In genomic region chr14:20327005-20327869, GRCh38 we compare ENCODE assay signal across 8 cellular contexts. TPM values are rescaled to one million over a fixed set of nuclear protein-coding genes. Genes with fewer than 3 reads are reported as not detected.
A peak's percentile ranks its signal among the peaks of the same experiment; 100 is the strongest.
DNase-seq lines count a peak whose midpoint lies in the region; ATAC-seq and TF ChIP-seq lines count a peak whose summit lies in the region.

No MANE protein-coding gene starts in this region.

- H3K4me1 Mint-ChIP-seq in activated T-cell treated with anti-CD3 and anti-CD28 coated beads, Interleukin-2, amount 50 U/mL, for 24 hours (ENCODE audit: low read depth), result peaks cover 46% of the 10 kb centered on the region
- H3K4me1 Mint-ChIP-seq in activated T-helper 2 cell treated with anti-CD3 and anti-CD28 coated beads, Interferon-gamma antibody, Interleukin-2, Interleukin-4, amounts not matched to agents 10 μg/mL and 5 μg/mL and 100 μg/mL, durations not matched to agents 14 hours and 24 hours and 36 hours (ENCODE audit: low read depth), result peaks cover 39% of the 10 kb centered on the region

- H3K36me3 ChIP-seq in psoas muscle (ENCODE audit: insufficient read depth in 1 of 2, low read depth in 1 of 2), result peaks cover 6 to 63% of the 10 kb centered on the region in 2 donors

- DNase-seq in activated T-cell treated with anti-CD3 and anti-CD28 coated beads, Interleukin-2, amount 50 U/mL, for 24 hours, result no peak
- no peak for DNase-seq in activated T-cell treated with anti-CD3 and anti-CD28 coated beads, Interleukin-2, amount 50 U/mL, for 48 hours
- DNase-seq in NCI-H446 treated with DMSO at 0.1 percent for 48 hours (lab: John Stamatoyannopoulos, UW) (peak; percentile 45), glomerular visceral epithelial cell (ENCODE audit: extremely low spot score) (peak; percentile 67), psoas muscle (no peak)
- no peak for DNase-seq in activated T-helper 2 cell treated with anti-CD3 and anti-CD28 coated beads, Interferon-gamma antibody, Interleukin-2, Interleukin-4, amounts not matched to agents 10 μg/mL and 5 μg/mL and 100 μg/mL, durations not matched to agents 14 hours and 24 hours and 36 hours (ENCODE audit: low spot score)

- peak; percentile 52 for ATAC-seq in HG03060 (IDR thresholded peaks at IDR 0.05; ENCODE audit: low read depth, unreplicated experiment)
- peak in 3 of 4 donors; percentile 57 to 84 (median 59) for ATAC-seq in psoas muscle
- ATAC-seq in GM18873 (IDR thresholded peaks at IDR 0.05; ENCODE audit: low FRiP score, unreplicated experiment), result no peak

- no peaks in the 10 kb centered on the region for H3K27me3 ChIP-seq in psoas muscle (ENCODE audit: insufficient read depth in 3 of 3, low read length in 2 of 3)

- H3K4me1 ChIP-seq in psoas muscle, result peaks cover 21% of the 10 kb centered on the region

- H3K4me3 ChIP-seq in psoas muscle, result no peak overlapping the region

- no peaks in the 10 kb centered on the region for H3K9me3 ChIP-seq in psoas muscle

- peaks cover 89% of the 10 kb centered on the region for H3K36me3 Mint-ChIP-seq in activated T-cell treated with anti-CD3 and anti-CD28 coated beads, Interleukin-2, amount 50 U/mL, for 24 hours (ENCODE audit: low read depth)
- peaks cover 63% of the 10 kb centered on the region for H3K36me3 Mint-ChIP-seq in activated T-helper 2 cell treated with anti-CD3 and anti-CD28 coated beads, Interferon-gamma antibody, Interleukin-2, Interleukin-4, amounts not matched to agents 10 μg/mL and 5 μg/mL and 100 μg/mL, durations not matched to agents 14 hours and 24 hours and 36 hours (ENCODE audit: low read depth)

- intact Hi-C loops in activated T-helper 2 cell treated with anti-CD3 and anti-CD28 coated beads, Interferon-gamma antibody, Interleukin-2, Interleukin-4, amounts not matched to agents 10 μg/mL and 5 μg/mL and 100 μg/mL, durations not matched to agents 14 hours and 24 hours and 36 hours (cut with micrococcal nuclease), result loop anchor here (1.0 kb wide), 2 partner anchors 16 to 282 kb away; partner anchors contain the start of gene PARP2
- intact Hi-C loops in psoas muscle (cut with DNase I), result loop anchor here (1.0 to 2.0 kb wide), 2 partner anchors 282 to 364 kb away; no protein-coding TSS in a partner anchor

- H3K27me3 Mint-ChIP-seq in activated T-cell treated with anti-CD3 and anti-CD28 coated beads, Interleukin-2, amount 50 U/mL, for 24 hours, result no peaks in the 10 kb centered on the region
- H3K27me3 Mint-ChIP-seq in activated T-helper 2 cell treated with anti-CD3 and anti-CD28 coated beads, Interferon-gamma antibody, Interleukin-2, Interleukin-4, amounts not matched to agents 10 μg/mL and 5 μg/mL and 100 μg/mL, durations not matched to agents 14 hours and 24 hours and 36 hours (ENCODE audit: low read depth), result no peaks in the 10 kb centered on the region

- H3K27ac ChIP-seq in psoas muscle, result no peak overlapping the region

- no peaks in the 10 kb centered on the region for H3K9me3 Mint-ChIP-seq in activated T-cell treated with anti-CD3 and anti-CD28 coated beads, Interleukin-2, amount 50 U/mL, for 24 hours
- H3K9me3 Mint-ChIP-seq in activated T-helper 2 cell treated with anti-CD3 and anti-CD28 coated beads, Interferon-gamma antibody, Interleukin-2, Interleukin-4, amounts not matched to agents 10 μg/mL and 5 μg/mL and 100 μg/mL, durations not matched to agents 14 hours and 24 hours and 36 hours, result no peaks in the 10 kb centered on the region

- 47 to 50% (median 47%) methylated on average over 8 of the region's 8 CpGs for WGBS in psoas muscle, 3 donors

- peak overlapping the region; percentile 45 for H3K4me3 Mint-ChIP-seq in activated T-cell treated with anti-CD3 and anti-CD28 coated beads, Interleukin-2, amount 50 U/mL, for 24 hours
- peak overlapping the region; percentile 5 for H3K4me3 Mint-ChIP-seq in activated T-helper 2 cell treated with anti-CD3 and anti-CD28 coated beads, Interferon-gamma antibody, Interleukin-2, Interleukin-4, amounts not matched to agents 10 μg/mL and 5 μg/mL and 100 μg/mL, durations not matched to agents 14 hours and 24 hours and 36 hours (ENCODE audit: low read depth)

- TF ChIP-seq CTCF in psoas muscle (IDR thresholded peaks at IDR 0.05), result peak; percentile 85

- H3K27ac Mint-ChIP-seq in activated T-cell treated with anti-CD3 and anti-CD28 coated beads, Interleukin-2, amount 50 U/mL, for 24 hours, result peak overlapping the region; percentile 75
- peak overlapping the region; percentile 44 for H3K27ac Mint-ChIP-seq in activated T-helper 2 cell treated with anti-CD3 and anti-CD28 coated beads, Interferon-gamma antibody, Interleukin-2, Interleukin-4, amounts not matched to agents 10 μg/mL and 5 μg/mL and 100 μg/mL, durations not matched to agents 14 hours and 24 hours and 36 hours

RNA-seq across cellular contexts. Expression of gene CCNB1IP1, which starts 5.8 kb away (rescaled TPM):
- total RNA-seq in activated T-helper 2 cell treated with anti-CD3 and anti-CD28 coated beads, Interferon-gamma antibody, Interleukin-2, Interleukin-4, amounts not matched to agents 10 μg/mL and 5 μg/mL and 100 μg/mL, durations not matched to agents 14 hours and 24 hours and 36 hours, result 44.0 and 46.8 TPM in 2 replicates
- 10 to 100 TPM; 11.9 to 37.0 (median 28.1) TPM for total RNA-seq in psoas muscle
- polyA plus RNA-seq in psoas muscle, result 10 to 100 TPM; 35.9 to 67.4 (median 46.0) TPM

RNA-seq across cellular contexts. Expression of gene PARP2, which starts 16.2 kb away (rescaled TPM):
- total RNA-seq in activated T-helper 2 cell treated with anti-CD3 and anti-CD28 coated beads, Interferon-gamma antibody, Interleukin-2, Interleukin-4, amounts not matched to agents 10 μg/mL and 5 μg/mL and 100 μg/mL, durations not matched to agents 14 hours and 24 hours and 36 hours, result 31.2 and 31.5 TPM in 2 replicates
- total RNA-seq in psoas muscle, result 10 to 100 TPM; 10.2 to 17.4 (median 14.7) TPM
- polyA plus RNA-seq in psoas muscle, result 10 to 100 TPM; 14.5 to 30.1 (median 18.2) TPM

RNA-seq across cellular contexts. Expression of gene TTC5, which starts 21.5 kb away (rescaled TPM):
- 30.4 and 31.2 TPM in 2 replicates for total RNA-seq in activated T-helper 2 cell treated with anti-CD3 and anti-CD28 coated beads, Interferon-gamma antibody, Interleukin-2, Interleukin-4, amounts not matched to agents 10 μg/mL and 5 μg/mL and 100 μg/mL, durations not matched to agents 14 hours and 24 hours and 36 hours
- 10 to 100 TPM in 1 of 4 donors, 1 to 10 TPM in 3; 4.2 to 10.4 (median 7.5) TPM for total RNA-seq in psoas muscle
- 1 to 10 TPM; 3.2 to 7.6 (median 3.5) TPM for polyA plus RNA-seq in psoas muscle

Comparison
In these comparisons a context has a peak if more than half of its experiments do, and no peak if none do; other contexts are left out.
1. DNase-seq: peak in NCI-H446 treated with DMSO at 0.1 percent for 48 hours (single experiment) and glomerular visceral epithelial cell (single experiment); none in activated T-cell treated with anti-CD3 and anti-CD28 coated beads, Interleukin-2, amount 50 U/mL, for 24 hours (single experiment), activated T-cell treated with anti-CD3 and anti-CD28 coated beads, Interleukin-2, amount 50 U/mL, for 48 hours (0 of 2), activated T-helper 2 cell treated with anti-CD3 and anti-CD28 coated beads, Interferon-gamma antibody, Interleukin-2, Interleukin-4, amounts not matched to agents 10 μg/mL and 5 μg/mL and 100 μg/mL, durations not matched to agents 14 hours and 24 hours and 36 hours (single experiment) and psoas muscle (0 of 2).